ENCODE assay signal across 15 cellular contexts in the genomic region with DNA sequence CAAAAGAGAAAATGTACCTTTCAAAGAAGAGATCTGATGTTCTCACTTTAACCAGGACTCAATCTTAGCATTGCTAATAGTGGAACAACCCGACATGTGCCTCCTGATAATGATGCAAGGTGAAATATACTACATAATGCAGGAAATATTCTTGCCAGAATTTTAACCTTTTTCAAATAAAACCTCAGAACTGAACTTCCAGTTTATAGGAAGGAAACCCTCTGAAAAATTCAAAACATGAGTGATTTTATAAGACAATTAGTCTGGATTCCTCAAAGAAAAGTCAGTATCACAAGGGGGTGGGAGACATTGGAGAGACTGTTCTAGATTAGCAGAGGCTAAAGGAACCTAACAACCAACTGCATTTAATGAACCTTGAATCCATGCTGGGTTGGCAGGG. TPM values are rescaled to one million over a fixed set of nuclear protein-coding genes. Genes with fewer than 3 reads are reported as not detected.
DNase-seq lines count a peak whose midpoint lies in the region; ATAC-seq, FAIRE-seq and TF ChIP-seq lines count a peak whose summit lies in the region.
"Had no signal": no experiment of that assay in that cellular context is flagged by ENCODE, and none has a peak within 500 bp of the region (broad histone marks: within the 10 kb centered on the region; RNA-seq: fewer than 3 reads in every experiment).

No MANE protein-coding gene starts in this region.

- peaks cover 42% of the 10 kb centered on the region for H3K4me1 ChIP-seq in RWPE2 (ENCODE audit: insufficient read depth, poor library complexity, severe bottlenecking)
- peaks cover 26% of the 10 kb centered on the region for H3K4me1 ChIP-seq in foreskin keratinocyte

- no peak overlapping the region for H3K4me3 Mint-ChIP-seq in stimulated activated effector memory CD8-positive, alpha-beta T cell treated with anti-CD3 and anti-CD28 coated beads, Interleukin-12 subunit alpha, Interleukin-12 subunit beta, amount 100 ng/mL, for 72 hours
- no peak overlapping the region for H3K4me3 Mint-ChIP-seq in T-helper 2 cell treated with Interferon-gamma antibody and Interleukin-4, amounts not matched to agents 5 μg/mL and 100 μg/mL, for 36 hours
- H3K4me3 Mint-ChIP-seq: dendritic cell treated with granulocyte-macrophage colony-stimulating factor and Interleukin-4, amounts not matched to agents 40 ng/mL and 50 ng/mL, for 4 days had no signal

- H3K9me3 Mint-ChIP-seq in stimulated activated effector memory CD8-positive, alpha-beta T cell treated with anti-CD3 and anti-CD28 coated beads, Interleukin-12 subunit alpha, Interleukin-12 subunit beta, amount 100 ng/mL, for 72 hours, result no peaks in the 10 kb centered on the region
- H3K9me3 Mint-ChIP-seq in T-helper 2 cell treated with Interferon-gamma antibody and Interleukin-4, amounts not matched to agents 5 μg/mL and 100 μg/mL, for 36 hours, result no peaks in the 10 kb centered on the region
- H3K9me3 Mint-ChIP-seq: dendritic cell treated with granulocyte-macrophage colony-stimulating factor and Interleukin-4, amounts not matched to agents 40 ng/mL and 50 ng/mL, for 4 days had no signal

- DNase-seq in H54 (ENCODE audit: insufficient read length, low spot score) (no peak), RWPE2 (ENCODE audit: low spot score) (no peak), foreskin keratinocyte (no peak), NOMO-1 treated with dmso at 0.1 percent for 144 hours (lab: John Stamatoyannopoulos, UW; ENCODE audit: unreplicated experiment) (no peak), SW 1271 (lab: John Stamatoyannopoulos, UW) (no peak)
- DNase-seq in stimulated activated effector memory CD8-positive, alpha-beta T cell treated with anti-CD3 and anti-CD28 coated beads, Interleukin-12 subunit alpha, Interleukin-12 subunit beta, amount 100 ng/mL, for 72 hours (ENCODE audit: low spot score in 2 of 2), result no peak
- DNase-seq in T-helper 2 cell treated with Interferon-gamma antibody and Interleukin-4, amounts not matched to agents 5 μg/mL and 100 μg/mL, for 36 hours (ENCODE audit: low spot score), result no peak
- DNase-seq: activated gamma-delta T cell, C1 segment of cervical spinal cord, DMS79 treated with DMSO at 0.1 percent for 48 hours, heart right ventricle, NCI-H1694, posterior cingulate gyrus had no signal

- no peaks in the 10 kb centered on the region for H3K27me3 Mint-ChIP-seq in T-helper 2 cell treated with Interferon-gamma antibody and Interleukin-4, amounts not matched to agents 5 μg/mL and 100 μg/mL, for 36 hours (ENCODE audit: low read depth)
- H3K27me3 Mint-ChIP-seq: dendritic cell treated with granulocyte-macrophage colony-stimulating factor and Interleukin-4, amounts not matched to agents 40 ng/mL and 50 ng/mL, for 4 days had no signal

- no peaks in the 10 kb centered on the region for H3K9me3 ChIP-seq in RWPE2 (ENCODE audit: severe bottlenecking)
- H3K9me3 ChIP-seq: esophagus muscularis mucosa, heart right ventricle had no signal

- peak overlapping the region; percentile 86 for H3K27ac ChIP-seq in RWPE2 (ENCODE audit: poor library complexity, severe bottlenecking)
- H3K27ac ChIP-seq in foreskin keratinocyte, result peak overlapping the region; percentile 70

- peaks cover 29% of the 10 kb centered on the region for H3K4me1 Mint-ChIP-seq in stimulated activated effector memory CD8-positive, alpha-beta T cell treated with anti-CD3 and anti-CD28 coated beads, Interleukin-12 subunit alpha, Interleukin-12 subunit beta, amount 100 ng/mL, for 72 hours
- H3K4me1 Mint-ChIP-seq in T-helper 2 cell treated with Interferon-gamma antibody and Interleukin-4, amounts not matched to agents 5 μg/mL and 100 μg/mL, for 36 hours (ENCODE audit: low read depth), result peaks cover 27% of the 10 kb centered on the region

- TF ChIP-seq CTCF in RWPE2 (IDR thresholded peaks at IDR 0.05; ENCODE audit: poor library complexity, severe bottlenecking) (no peak), foreskin keratinocyte (conservative IDR thresholded peaks at IDR 0.05) (no peak)

- H3K27ac Mint-ChIP-seq in stimulated activated effector memory CD8-positive, alpha-beta T cell treated with anti-CD3 and anti-CD28 coated beads, Interleukin-12 subunit alpha, Interleukin-12 subunit beta, amount 100 ng/mL, for 72 hours, result peak overlapping the region; percentile 73
- H3K27ac Mint-ChIP-seq in T-helper 2 cell treated with Interferon-gamma antibody and Interleukin-4, amounts not matched to agents 5 μg/mL and 100 μg/mL, for 36 hours, result no peak overlapping the region
- H3K27ac Mint-ChIP-seq: dendritic cell treated with granulocyte-macrophage colony-stimulating factor and Interleukin-4, amounts not matched to agents 40 ng/mL and 50 ng/mL, for 4 days had no signal

- peaks cover 4% of the 10 kb centered on the region for H3K36me3 Mint-ChIP-seq in stimulated activated effector memory CD8-positive, alpha-beta T cell treated with anti-CD3 and anti-CD28 coated beads, Interleukin-12 subunit alpha, Interleukin-12 subunit beta, amount 100 ng/mL, for 72 hours
- peaks cover 6% of the 10 kb centered on the region for H3K36me3 Mint-ChIP-seq in T-helper 2 cell treated with Interferon-gamma antibody and Interleukin-4, amounts not matched to agents 5 μg/mL and 100 μg/mL, for 36 hours (ENCODE audit: low read depth)

- no peaks in the 10 kb centered on the region for H3K36me3 ChIP-seq in RWPE2 (ENCODE audit: low read depth)
- H3K36me3 ChIP-seq: esophagus muscularis mucosa, heart right ventricle had no signal

- no peak for TF ChIP-seq POLR2A in H54 (IDR thresholded peaks at IDR 0.05; ENCODE audit: low read depth, low read length)

- FAIRE-seq in H54 (lab: Jason Lieb, UNC), result peak; percentile 53

- H3K27me3 ChIP-seq in RWPE2 (ENCODE audit: insufficient read depth, poor library complexity, severe bottlenecking) (no peaks in the 10 kb centered on the region), foreskin keratinocyte (no peaks in the 10 kb centered on the region)
- H3K27me3 ChIP-seq: esophagus muscularis mucosa, heart right ventricle had no signal

- ATAC-seq in RWPE2 (ENCODE audit: low read depth), result no peak
- ATAC-seq in foreskin keratinocyte, result no peak
- ATAC-seq in stimulated activated effector memory CD8-positive, alpha-beta T cell treated with anti-CD3 and anti-CD28 coated beads, Interleukin-12 subunit alpha, Interleukin-12 subunit beta, amount 100 ng/mL, for 72 hours, result no peak
- ATAC-seq: heart right ventricle had no signal

- H3K4me3 ChIP-seq in RWPE2 (ENCODE audit: severe bottlenecking), result no peak overlapping the region
- H3K4me3 ChIP-seq: heart right ventricle had no signal

RNA-seq across cellular contexts. Expression of a gene that starts 18.1 kb away (rescaled TPM):
- total RNA-seq in foreskin keratinocyte, result 42.6 and 45.5 TPM in 2 replicates
- 22.1 and 25.2 TPM in 2 replicates for polyA plus RNA-seq in foreskin keratinocyte

RNA-seq across cellular contexts. Expression of a gene that starts 31.7 kb away (rescaled TPM):
- 28.4 and 29.3 TPM in 2 replicates for total RNA-seq in foreskin keratinocyte
- 11.8 and 12.9 TPM in 2 replicates for polyA plus RNA-seq in foreskin keratinocyte
